Comparison of ENCODE assay signal across 7 cellular contexts in genomic region chr12:48197967-48198618, GRCh38. TPM values are rescaled to one million over a fixed set of nuclear protein-coding genes. Genes with fewer than 3 reads are reported as not detected.
DNase-seq lines count a peak whose midpoint lies in the region; ATAC-seq and TF ChIP-seq lines count a peak whose summit lies in the region.

No MANE protein-coding gene starts in this region.

- peaks cover 48% of the 10 kb centered on the region for H3K4me1 Mint-ChIP-seq in activated CD4-positive, alpha-beta T cell treated with anti-CD3 and anti-CD28 coated beads, Interleukin-2, amount 10 ng/mL, durations not matched to agents 7 days and 5 days
- H3K4me1 Mint-ChIP-seq in dendritic cell treated with granulocyte-macrophage colony-stimulating factor and Interleukin-4, amounts not matched to agents 40 ng/mL and 50 ng/mL, for 4 days (ENCODE audit: low read depth): peaks cover 38% of the 10 kb centered on the region

- peak; percentile 91 for DNase-seq in NCI-H2227 treated with DMSO at 0.1 percent for 48 hours (lab: John Stamatoyannopoulos, UW)
- peak; percentile 94 for DNase-seq in activated CD4-positive, alpha-beta T cell treated with anti-CD3 and anti-CD28 coated beads, Interleukin-2, amount 10 ng/mL, durations not matched to agents 7 days and 5 days
- peak; percentile 98 to 99 for DNase-seq in left lung
- peak; percentile 86 to 88 for DNase-seq in stimulated activated CD4-positive, alpha-beta T cell treated with anti-CD3 and anti-CD28 coated beads, Interleukin-2, amount 100 ng/mL, for 48 hours

- intact Hi-C loops in dendritic cell treated with granulocyte-macrophage colony-stimulating factor and Interleukin-4, amounts not matched to agents 40 ng/mL and 50 ng/mL, for 4 days (cut with micrococcal nuclease): loop anchor here (2.0 to 5.0 kb wide), 2 partner anchors 139 to 153 kb away; partner anchors contain the start of gene ZNF641
- intact Hi-C loops in left lung (cut with DNase I): no loop called here

- POLR2A ChIA-PET in activated CD4-positive, alpha-beta T cell treated with anti-CD3 and anti-CD28 coated beads, Interleukin-2, amount 10 ng/mL, durations not matched to agents 7 days and 5 days (lab: Charles Lee): interaction anchor here (0.6 kb wide), 1 partner anchor 180 kb away, joined by 3 read pairs; no protein-coding TSS in a partner anchor

- H3K36me3 ChIP-seq in left lung: no peaks in the 10 kb centered on the region

- peaks cover 40% of the 10 kb centered on the region for H3K36me3 Mint-ChIP-seq in activated CD4-positive, alpha-beta T cell treated with anti-CD3 and anti-CD28 coated beads, Interleukin-2, amount 10 ng/mL, durations not matched to agents 7 days and 5 days (ENCODE audit: low read depth)
- peaks cover 31% of the 10 kb centered on the region for H3K36me3 Mint-ChIP-seq in dendritic cell treated with granulocyte-macrophage colony-stimulating factor and Interleukin-4, amounts not matched to agents 40 ng/mL and 50 ng/mL, for 4 days (ENCODE audit: low read depth)

- H3K27me3 Mint-ChIP-seq in activated CD4-positive, alpha-beta T cell treated with anti-CD3 and anti-CD28 coated beads, Interleukin-2, amount 10 ng/mL, durations not matched to agents 7 days and 5 days: peaks cover 19% of the 10 kb centered on the region
- H3K27me3 Mint-ChIP-seq in dendritic cell treated with granulocyte-macrophage colony-stimulating factor and Interleukin-4, amounts not matched to agents 40 ng/mL and 50 ng/mL, for 4 days: peaks cover 8% of the 10 kb centered on the region

- ATAC-seq in GM18520 (IDR thresholded peaks at IDR 0.05; ENCODE audit: unreplicated experiment) (peak; percentile 99), HG03025 (IDR thresholded peaks at IDR 0.05; ENCODE audit: low FRiP score, unreplicated experiment) (peak; percentile 99), left lung (peak; percentile 91)

- H3K9me3 Mint-ChIP-seq in activated CD4-positive, alpha-beta T cell treated with anti-CD3 and anti-CD28 coated beads, Interleukin-2, amount 10 ng/mL, durations not matched to agents 7 days and 5 days: peaks cover 20% of the 10 kb centered on the region
- H3K9me3 Mint-ChIP-seq in dendritic cell treated with granulocyte-macrophage colony-stimulating factor and Interleukin-4, amounts not matched to agents 40 ng/mL and 50 ng/mL, for 4 days: peaks cover 6% of the 10 kb centered on the region

- no peaks in the 10 kb centered on the region for H3K27me3 ChIP-seq in left lung

- peak overlapping the region; percentile 90 for H3K27ac Mint-ChIP-seq in activated CD4-positive, alpha-beta T cell treated with anti-CD3 and anti-CD28 coated beads, Interleukin-2, amount 10 ng/mL, durations not matched to agents 7 days and 5 days
- peak overlapping the region; percentile 99 for H3K27ac Mint-ChIP-seq in dendritic cell treated with granulocyte-macrophage colony-stimulating factor and Interleukin-4, amounts not matched to agents 40 ng/mL and 50 ng/mL, for 4 days

- H3K4me1 ChIP-seq in left lung: peaks cover 7 to 36% of the 10 kb centered on the region in 2 donors

- H3K9me3 ChIP-seq in left lung: no peaks in the 10 kb centered on the region

- no peak for TF ChIP-seq CTCF in left lung (IDR thresholded peaks at IDR 0.05)

- peak overlapping the region; percentile 95 to 98 for H3K27ac ChIP-seq in left lung

- CTCF ChIA-PET in activated CD4-positive, alpha-beta T cell treated with anti-CD3 and anti-CD28 coated beads, Interleukin-2, amount 10 ng/mL, durations not matched to agents 7 days and 5 days (lab: Charles Lee): interaction anchor here (0.7 to 2.1 kb wide), 12 partner anchors 9 to 455 kb away, joined by 3 to 7 read pairs (median 3); partner anchors contain the start of gene TMEM106C

- peak overlapping the region; percentile 58 to 61 for H3K4me3 ChIP-seq in left lung

- peak overlapping the region; percentile 77 for H3K4me3 Mint-ChIP-seq in activated CD4-positive, alpha-beta T cell treated with anti-CD3 and anti-CD28 coated beads, Interleukin-2, amount 10 ng/mL, durations not matched to agents 7 days and 5 days
- H3K4me3 Mint-ChIP-seq in dendritic cell treated with granulocyte-macrophage colony-stimulating factor and Interleukin-4, amounts not matched to agents 40 ng/mL and 50 ng/mL, for 4 days: peak overlapping the region; percentile 87

RNA-seq across cellular contexts. Expression of gene OR10AD1, which starts 5.0 kb away (rescaled TPM):
- not detected for total RNA-seq in activated CD4-positive, alpha-beta T cell treated with anti-CD3 and anti-CD28 coated beads, Interleukin-2, amount 10 ng/mL, durations not matched to agents 7 days and 5 days
- total RNA-seq in left lung: not detected

RNA-seq across cellular contexts. Expression of gene CCDC184, which starts 14.6 kb away (rescaled TPM):
- under 1 TPM; 0.17 to 0.22 TPM for total RNA-seq in activated CD4-positive, alpha-beta T cell treated with anti-CD3 and anti-CD28 coated beads, Interleukin-2, amount 10 ng/mL, durations not matched to agents 7 days and 5 days
- under 1 TPM; 0.58 to 0.73 TPM for total RNA-seq in left lung

RNA-seq across cellular contexts. Expression of gene ASB8, which starts 40.8 kb away (rescaled TPM):
- total RNA-seq in activated CD4-positive, alpha-beta T cell treated with anti-CD3 and anti-CD28 coated beads, Interleukin-2, amount 10 ng/mL, durations not matched to agents 7 days and 5 days: 10 to 100 TPM; 44.7 to 46.4 TPM
- 10 to 100 TPM; 26.8 to 30.4 TPM for total RNA-seq in left lung

Comparison
In these comparisons a context has a peak if more than half of its experiments do, and no peak if none do; other contexts are left out.
1. Peak in every context shown above with its lines: DNase-seq, ATAC-seq, H3K4me3 ChIP-seq and H3K27ac ChIP-seq.